ENCODE assay signal across 10 cellular contexts in genomic region chr1:44785027-44785376, GRCh38. TPM values are rescaled to one million over a fixed set of nuclear protein-coding genes. Genes with fewer than 3 reads are reported as not detected.
DNase-seq lines count a peak whose midpoint lies in the region; TF ChIP-seq lines count a peak whose summit lies in the region.
"Had no signal": no experiment of that assay in that cellular context is flagged by ENCODE, and none has a peak within 500 bp of the region (broad histone marks: within the 10 kb centered on the region; RNA-seq: fewer than 3 reads in every experiment).

No MANE protein-coding gene starts in this region.

- H3K18ac ChIP-seq in neuronal stem cell (ENCODE audit: low read length) = no peak overlapping the region

- H3K79me1 ChIP-seq in neuronal stem cell (ENCODE audit: low read depth, low read length) = no peaks in the 10 kb centered on the region

- no peaks in the 10 kb centered on the region for H3K27me3 Mint-ChIP-seq in T-helper 2 cell treated with Interferon-gamma antibody and Interleukin-4, amounts not matched to agents 5 μg/mL and 100 μg/mL, for 36 hours (ENCODE audit: low read depth)

- H2AFZ ChIP-seq in OCI-LY1 (ENCODE audit: low read length) (no peak overlapping the region), neuronal stem cell (ENCODE audit: low read length) (peak overlapping the region; percentile 31)

- H3K9ac ChIP-seq in OCI-LY1 (ENCODE audit: low read length) (peak overlapping the region; percentile 69; the same call in 1 of the 2 replicates), neuronal stem cell (ENCODE audit: low read depth, low read length, poor library complexity) (no peak overlapping the region)

- H4K8ac ChIP-seq in neuronal stem cell (ENCODE audit: low read depth, low read length) = no peak overlapping the region

- H3F3A ChIP-seq in OCI-LY1 (ENCODE audit: insufficient read depth, low read length) = peaks cover 4% of the 10 kb centered on the region; the same call in 1 of the 2 replicates

- peak overlapping the region; percentile 25 for H2AK5ac ChIP-seq in neuronal stem cell (ENCODE audit: low read depth, low read length)

- no peak for DNase-seq in T-helper 2 cell treated with Interferon-gamma antibody and Interleukin-4, amounts not matched to agents 5 μg/mL and 100 μg/mL, for 36 hours (ENCODE audit: low spot score)
- DNase-seq in T-helper 2 cell (no peak), neuronal stem cell (ENCODE audit: low spot score) (no peak), globus pallidus (ENCODE audit: low spot score) (no peak), GM10248 (ENCODE audit: extremely low spot score) (no peak)
- no peak for DNase-seq in effector memory CD4-positive, alpha-beta T cell
- DNase-seq in stimulated activated CD4-positive, alpha-beta T cell treated with anti-CD3 and anti-CD28 coated beads, Interleukin-1b, Interleukin-23, amount 100 ng/mL, for 48 hours = no peak
- DNase-seq: DND-41 had no signal

- H3K9me3 Mint-ChIP-seq in T-helper 2 cell treated with Interferon-gamma antibody and Interleukin-4, amounts not matched to agents 5 μg/mL and 100 μg/mL, for 36 hours = no peaks in the 10 kb centered on the region

- CTCF ChIA-PET in GM10248 (lab: Yijun Ruan, JAX) = interaction anchor here (0.6 to 8.0 kb wide), 9 partner anchors 9 to 226 kb away, joined by 3 to 98 read pairs (median 6); partner anchors contain the start of genes BTBD19, DYNLT4, HECTD3 and PLK3

- no peaks in the 10 kb centered on the region for H3K79me2 ChIP-seq in OCI-LY1 (ENCODE audit: insufficient read depth, low read length)

- no peak overlapping the region for H3K23ac ChIP-seq in neuronal stem cell (ENCODE audit: low read depth, low read length, poor library complexity)

- peak overlapping the region; percentile 74 for H3K4me2 ChIP-seq in OCI-LY1 (ENCODE audit: low read length)
- H3K4me2 ChIP-seq in neuronal stem cell (ENCODE audit: insufficient read depth, low read length, poor library complexity, severe bottlenecking) = no peak overlapping the region

- TF ChIP-seq CTCF in OCI-LY1 (IDR thresholded peaks at IDR 0.05; ENCODE audit: low read length) = no peak
- no peak for TF ChIP-seq CTCF in GM10248 (IDR thresholded peaks at IDR 0.05; ENCODE audit: control extremely low read depth, extremely low read depth, low read depth, missing control alignments)

- no peak overlapping the region for H2BK5ac ChIP-seq in neuronal stem cell (ENCODE audit: low read length)

- no peak overlapping the region for H3K4ac ChIP-seq in neuronal stem cell (ENCODE audit: low read length)

- peaks cover 29% of the 10 kb centered on the region for H3K4me1 Mint-ChIP-seq in T-helper 2 cell treated with Interferon-gamma antibody and Interleukin-4, amounts not matched to agents 5 μg/mL and 100 μg/mL, for 36 hours (ENCODE audit: low read depth)

- H4K91ac ChIP-seq in neuronal stem cell (ENCODE audit: low read depth, low read length, poor library complexity) = no peak overlapping the region

- no peak overlapping the region for H3K14ac ChIP-seq in neuronal stem cell (ENCODE audit: low read length)

- H3K36me3 ChIP-seq in OCI-LY1 (ENCODE audit: insufficient read depth, low read length) (peaks cover 21% of the 10 kb centered on the region), neuronal stem cell (replicated peaks in 1 of 2; ENCODE audit: control insufficient read depth in 2 of 2, insufficient read depth in 2 of 2, low read length in 2 of 2) (peaks cover 8 to 13% of the 10 kb centered on the region in 2 donors)
- H3K36me3 ChIP-seq in effector memory CD4-positive, alpha-beta T cell (ENCODE audit: control insufficient read depth, insufficient read depth, low read length) = peaks cover 15% of the 10 kb centered on the region

- POLR2A ChIA-PET in GM10248 (lab: Yijun Ruan, JAX) = interaction anchor here (0.6 to 1.9 kb wide), 3 partner anchors 15 to 721 kb away, joined by 3 to 8 read pairs (median 4); partner anchors contain the start of gene PLK3

- H3K4me3 Mint-ChIP-seq in T-helper 2 cell treated with Interferon-gamma antibody and Interleukin-4, amounts not matched to agents 5 μg/mL and 100 μg/mL, for 36 hours = peak overlapping the region; percentile 67

- H2BK12ac ChIP-seq in neuronal stem cell (ENCODE audit: low read length) = peak overlapping the region; percentile 11

- peaks cover 37% of the 10 kb centered on the region for H3K4me1 ChIP-seq in OCI-LY1 (ENCODE audit: insufficient read depth, low read length, severe bottlenecking)
- peaks cover 28% of the 10 kb centered on the region for H3K4me1 ChIP-seq in effector memory CD4-positive, alpha-beta T cell (ENCODE audit: control insufficient read depth, insufficient read depth, low read length, poor library complexity, severe bottlenecking)
- peaks cover 10 to 13% of the 10 kb centered on the region in 2 donors for H3K4me1 ChIP-seq in neuronal stem cell (ENCODE audit: control insufficient read depth in 2 of 2, insufficient read depth in 1 of 2, low read depth in 1 of 2, low read length in 2 of 2)

- H3K27ac ChIP-seq in OCI-LY1 (ENCODE audit: low read depth, low read length, poor library complexity, severe bottlenecking) (peak overlapping the region; percentile 3), neuronal stem cell (replicated peaks; ENCODE audit: low read length) (no peak overlapping the region)
- H3K27ac ChIP-seq in effector memory CD4-positive, alpha-beta T cell (ENCODE audit: insufficient read depth, low read length, poor library complexity, severe bottlenecking) = no peak overlapping the region

- H3K27ac Mint-ChIP-seq in T-helper 2 cell treated with Interferon-gamma antibody and Interleukin-4, amounts not matched to agents 5 μg/mL and 100 μg/mL, for 36 hours = peak overlapping the region; percentile 60

- no peaks in the 10 kb centered on the region for H3K9me2 ChIP-seq in OCI-LY1 (ENCODE audit: low read depth, low read length)

- H2BK120ac ChIP-seq in neuronal stem cell (ENCODE audit: low read depth, low read length) = no peak overlapping the region

- WGBS in neuronal stem cell (ENCODE audit: extremely low coverage in 2 of 2, insufficient read length in 2 of 2, insufficient replicate concordance in 1 of 2), 2 donors = no CpG with 5 or more reads among the region's 6 CpGs

- H4K20me1 ChIP-seq in OCI-LY1 (ENCODE audit: insufficient read depth, low read length) = no peaks in the 10 kb centered on the region

- H3K4me3 ChIP-seq in OCI-LY1 (ENCODE audit: low read depth, low read length, poor library complexity, severe bottlenecking) = peak overlapping the region; percentile 53
- H3K4me3 ChIP-seq in effector memory CD4-positive, alpha-beta T cell (ENCODE audit: insufficient read depth, low read depth, low read length, poor library complexity, severe bottlenecking) = peak overlapping the region; percentile 48
- H3K4me3 ChIP-seq in neuronal stem cell (ENCODE audit: low read length in 2 of 2) = no peak overlapping the region

- peak overlapping the region; percentile 29 for H2BK15ac ChIP-seq in neuronal stem cell (ENCODE audit: low read length)

- no peaks in the 10 kb centered on the region for H3K9me3 ChIP-seq in OCI-LY1 (ENCODE audit: low read length)
- no peaks in the 10 kb centered on the region for H3K9me3 ChIP-seq in effector memory CD4-positive, alpha-beta T cell (ENCODE audit: control insufficient read depth, low read length)
- H3K9me3 ChIP-seq in neuronal stem cell (replicated peaks in 1 of 2; ENCODE audit: control insufficient read depth in 2 of 2, insufficient read depth in 1 of 2, low read depth in 1 of 2, low read length in 2 of 2) = no peaks in the 10 kb centered on the region

- peaks cover 27% of the 10 kb centered on the region for H3K36me3 Mint-ChIP-seq in T-helper 2 cell treated with Interferon-gamma antibody and Interleukin-4, amounts not matched to agents 5 μg/mL and 100 μg/mL, for 36 hours (ENCODE audit: low read depth)

- H3K27me3 ChIP-seq in OCI-LY1 (ENCODE audit: insufficient read depth, low read length) (no peaks in the 10 kb centered on the region), neuronal stem cell (ENCODE audit: control insufficient read depth in 3 of 3, insufficient read depth in 3 of 3, low read depth in 1 of 3, low read length in 3 of 3) (peaks cover 0 to 26% (median 3%) of the 10 kb centered on the region in 3 experiments)
- no peaks in the 10 kb centered on the region for H3K27me3 ChIP-seq in effector memory CD4-positive, alpha-beta T cell (replicated peaks; ENCODE audit: control insufficient read depth, insufficient read depth, low read length, poor library complexity, severe bottlenecking)

RNA-seq across cellular contexts. Expression of gene BEST4, which starts 3.0 kb away (rescaled TPM):
- polyA plus RNA-seq in neuronal stem cell (2013, experiment 1 of 2) = 2.1 TPM
- polyA plus RNA-seq in neuronal stem cell (2013, experiment 2 of 2) = 1.9 TPM
- polyA plus RNA-seq: liver had no signal

RNA-seq across cellular contexts. Expression of gene RPS8, which starts 9.7 kb away (rescaled TPM):
- 7,805 TPM for polyA plus RNA-seq in neuronal stem cell (2013, experiment 1 of 2)
- polyA plus RNA-seq in neuronal stem cell (2013, experiment 2 of 2) = 7,922 TPM

RNA-seq across cellular contexts. Expression of gene PLK3, which starts 15.2 kb away (rescaled TPM):
- polyA plus RNA-seq in neuronal stem cell (2013, experiment 1 of 2) = 8.3 TPM
- 7.4 TPM for polyA plus RNA-seq in neuronal stem cell (2013, experiment 2 of 2)

RNA-seq across cellular contexts. Expression of gene DYNLT4, which starts 22.1 kb away (rescaled TPM):
- not detected for polyA plus RNA-seq in neuronal stem cell (2013, experiment 1 of 2)
- not detected for polyA plus RNA-seq in neuronal stem cell (2013, experiment 2 of 2)

RNA-seq across cellular contexts. Expression of gene BTBD19, which starts 23.3 kb away (rescaled TPM):
- 2.2 TPM for polyA plus RNA-seq in neuronal stem cell (2013, experiment 1 of 2)
- 2.0 TPM for polyA plus RNA-seq in neuronal stem cell (2013, experiment 2 of 2)

Comparison
In these comparisons a context has a peak if more than half of its experiments do, and no peak if none do; other contexts are left out.
1. H3K4me3 ChIP-seq: peak in OCI-LY1 (single experiment) and effector memory CD4-positive, alpha-beta T cell (single experiment); none in neuronal stem cell (0 of 2).